8 cellular contexts compared by ENCODE assay signal in genomic region chr17:46942441-46943217, GRCh38. TPM values are rescaled to one million over a fixed set of nuclear protein-coding genes. Genes with fewer than 3 reads are reported as not detected.
DNase-seq lines count a peak whose midpoint lies in the region; ATAC-seq, FAIRE-seq and TF ChIP-seq lines count a peak whose summit lies in the region.

No MANE protein-coding gene starts in this region.

- H3K4me1 ChIP-seq in NT2/D1 (ENCODE audit: insufficient read depth, insufficient read length) (peaks cover 24% of the 10 kb centered on the region), vagina (peaks cover 28% of the 10 kb centered on the region)

- no peak overlapping the region for H3K4me2 ChIP-seq in neural cell (ENCODE audit: low read length)

- H3K4me1 Mint-ChIP-seq in activated T-cell treated with anti-CD3 and anti-CD28 coated beads, Interleukin-2, amount 50 U/mL, for 4 hours (ENCODE audit: low read depth), result peaks cover 19% of the 10 kb centered on the region

- no peak for TF ChIP-seq POLR2A in vagina (IDR thresholded peaks at IDR 0.05)

- H3K9me3 Mint-ChIP-seq in activated T-cell treated with anti-CD3 and anti-CD28 coated beads, Interleukin-2, amount 50 U/mL, for 4 hours, result no peaks in the 10 kb centered on the region

- no peak for FAIRE-seq in D721Med (lab: Jason Lieb, UNC)

- H4K20me1 ChIP-seq in neural cell (ENCODE audit: insufficient read depth), result no peaks in the 10 kb centered on the region

- TF ChIP-seq CTCF in D721Med (IDR thresholded peaks at IDR 0.05; ENCODE audit: insufficient read depth, missing control alignments) (peak; percentile 99), fibroblast of pulmonary artery (IDR thresholded peaks at IDR 0.05; ENCODE audit: low read length, missing control alignments) (peak; percentile 98), neural cell (IDR thresholded peaks at IDR 0.05; ENCODE audit: poor library complexity, severe bottlenecking) (peak; percentile 93), vagina (IDR thresholded peaks at IDR 0.05) (peak; percentile 38 to 56 (median 48))

- no peak for TF ChIP-seq EP300 in neural cell (conservative IDR thresholded peaks at IDR 0.05; ENCODE audit: poor library complexity, severe bottlenecking)

- no peaks in the 10 kb centered on the region for H3K27me3 Mint-ChIP-seq in activated T-cell treated with anti-CD3 and anti-CD28 coated beads, Interleukin-2, amount 50 U/mL, for 4 hours (ENCODE audit: low read depth)

- H3K9me3 ChIP-seq in NT2/D1 (ENCODE audit: insufficient read depth, low read length), result no peaks in the 10 kb centered on the region
- H3K9me3 ChIP-seq in neural cell (ENCODE audit: low read length), result no peaks in the 10 kb centered on the region
- no peaks in the 10 kb centered on the region for H3K9me3 ChIP-seq in vagina

- no peak overlapping the region for H2AFZ ChIP-seq in neural cell (ENCODE audit: low read depth, low read length)

- peak; percentile 92 for DNase-seq in D721Med (ENCODE audit: insufficient read length, low spot score)
- DNase-seq in HuH-7 (ENCODE audit: low spot score), result peak; percentile 63
- DNase-seq in NT2/D1 (ENCODE audit: low read depth, low spot score), result peak; percentile 52
- DNase-seq in activated T-cell treated with anti-CD3 and anti-CD28 coated beads, Interleukin-2, amount 50 U/mL, for 4 hours, result peak; percentile 32
- peak; percentile 87 for DNase-seq in fibroblast of pulmonary artery (ENCODE audit: low read depth)
- no peak for DNase-seq in vagina (ENCODE audit: extremely low spot score in 2 of 2)

- intact Hi-C loops in vagina (cut with DNase I), result no loop called here

- no peaks in the 10 kb centered on the region for H3K9me2 ChIP-seq in neural cell (ENCODE audit: insufficient read depth, low read length)

- peak; percentile 57 to 58 for ATAC-seq in activated T-cell treated with anti-CD3 and anti-CD28 coated beads, Interleukin-2, amount 50 U/mL, for 4 hours
- no peak for ATAC-seq in HG02642 (IDR thresholded peaks at IDR 0.05; ENCODE audit: poor library complexity, unreplicated experiment)

- no peaks in the 10 kb centered on the region for H3F3A ChIP-seq in neural cell (ENCODE audit: insufficient read depth, low read length, poor library complexity, severe bottlenecking)

- peaks cover 15% of the 10 kb centered on the region for H3K36me3 Mint-ChIP-seq in activated T-cell treated with anti-CD3 and anti-CD28 coated beads, Interleukin-2, amount 50 U/mL, for 4 hours (ENCODE audit: insufficient read depth)

- H3K36me3 ChIP-seq in NT2/D1 (ENCODE audit: insufficient read depth, insufficient read length, low read length), result peaks cover 39% of the 10 kb centered on the region
- H3K36me3 ChIP-seq in neural cell (ENCODE audit: insufficient read depth, low read length), result no peaks in the 10 kb centered on the region
- peaks cover 0 to 30% of the 10 kb centered on the region in 2 donors for H3K36me3 ChIP-seq in vagina

- no peak overlapping the region for H3K4me3 ChIP-seq in NT2/D1 (ENCODE audit: insufficient read length, low read depth)
- H3K4me3 ChIP-seq in fibroblast of pulmonary artery (replicated peaks; ENCODE audit: low read depth, low read length), result no peak overlapping the region
- H3K4me3 ChIP-seq in neural cell (ENCODE audit: low read length), result no peak overlapping the region
- no peak overlapping the region for H3K4me3 ChIP-seq in vagina

- H3K79me2 ChIP-seq in neural cell (replicated peaks; ENCODE audit: insufficient read depth, low read length), result no peaks in the 10 kb centered on the region

- no peak overlapping the region for H3K4me3 Mint-ChIP-seq in activated T-cell treated with anti-CD3 and anti-CD28 coated beads, Interleukin-2, amount 50 U/mL, for 4 hours

- peak; percentile 97 for TF ChIP-seq RAD21 in neural cell (conservative IDR thresholded peaks at IDR 0.05)

- H3K27ac ChIP-seq in neural cell (ENCODE audit: low read length) (no peak overlapping the region), vagina (no peak overlapping the region)

- H3K9ac ChIP-seq in NT2/D1 (ENCODE audit: insufficient read length, low read depth), result no peak overlapping the region
- no peak overlapping the region for H3K9ac ChIP-seq in neural cell (ENCODE audit: low read length)

- H3K27me3 ChIP-seq in NT2/D1 (ENCODE audit: insufficient read depth, insufficient read length) (no peaks in the 10 kb centered on the region), neural cell (ENCODE audit: insufficient read depth, low read depth, low read length) (no peaks in the 10 kb centered on the region), vagina (no peaks in the 10 kb centered on the region)

TF ChIP-seq in neural cell, 6 proteins besides CTCF, POLR2A, EP300 and RAD21:
- TF ChIP-seq EZH2 (IDR thresholded peaks at IDR 0.05; ENCODE audit: borderline replicate concordance, insufficient read depth, low read length, poor library complexity, severe bottlenecking) (no peak), SMC3 (conservative IDR thresholded peaks at IDR 0.05; ENCODE audit: poor library complexity) (peak; percentile 97), TAF1 (IDR thresholded peaks at IDR 0.05; ENCODE audit: low read depth) (no peak), POLR2AphosphoS5 (IDR thresholded peaks at IDR 0.05) (no peak), MXI1 (conservative IDR thresholded peaks at IDR 0.05; ENCODE audit: poor library complexity, severe bottlenecking) (no peak)
- TF ChIP-seq, protein P1, sequence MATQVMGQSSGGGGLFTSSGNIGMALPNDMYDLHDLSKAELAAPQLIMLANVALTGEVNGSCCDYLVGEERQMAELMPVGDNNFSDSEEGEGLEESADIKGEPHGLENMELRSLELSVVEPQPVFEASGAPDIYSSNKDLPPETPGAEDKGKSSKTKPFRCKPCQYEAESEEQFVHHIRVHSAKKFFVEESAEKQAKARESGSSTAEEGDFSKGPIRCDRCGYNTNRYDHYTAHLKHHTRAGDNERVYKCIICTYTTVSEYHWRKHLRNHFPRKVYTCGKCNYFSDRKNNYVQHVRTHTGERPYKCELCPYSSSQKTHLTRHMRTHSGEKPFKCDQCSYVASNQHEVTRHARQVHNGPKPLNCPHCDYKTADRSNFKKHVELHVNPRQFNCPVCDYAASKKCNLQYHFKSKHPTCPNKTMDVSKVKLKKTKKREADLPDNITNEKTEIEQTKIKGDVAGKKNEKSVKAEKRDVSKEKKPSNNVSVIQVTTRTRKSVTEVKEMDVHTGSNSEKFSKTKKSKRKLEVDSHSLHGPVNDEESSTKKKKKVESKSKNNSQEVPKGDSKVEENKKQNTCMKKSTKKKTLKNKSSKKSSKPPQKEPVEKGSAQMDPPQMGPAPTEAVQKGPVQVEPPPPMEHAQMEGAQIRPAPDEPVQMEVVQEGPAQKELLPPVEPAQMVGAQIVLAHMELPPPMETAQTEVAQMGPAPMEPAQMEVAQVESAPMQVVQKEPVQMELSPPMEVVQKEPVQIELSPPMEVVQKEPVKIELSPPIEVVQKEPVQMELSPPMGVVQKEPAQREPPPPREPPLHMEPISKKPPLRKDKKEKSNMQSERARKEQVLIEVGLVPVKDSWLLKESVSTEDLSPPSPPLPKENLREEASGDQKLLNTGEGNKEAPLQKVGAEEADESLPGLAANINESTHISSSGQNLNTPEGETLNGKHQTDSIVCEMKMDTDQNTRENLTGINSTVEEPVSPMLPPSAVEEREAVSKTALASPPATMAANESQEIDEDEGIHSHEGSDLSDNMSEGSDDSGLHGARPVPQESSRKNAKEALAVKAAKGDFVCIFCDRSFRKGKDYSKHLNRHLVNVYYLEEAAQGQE (IDR thresholded peaks at IDR 0.05; ENCODE audit: borderline replicate concordance), result no peak

RNA-seq across cellular contexts. Expression of gene GOSR2, which starts 19.7 kb away (rescaled TPM):
- 10 to 100 TPM; 66.1 to 69.7 (median 67.0) TPM for total RNA-seq in activated T-cell treated with anti-CD3 and anti-CD28 coated beads, Interleukin-2, amount 50 U/mL, for 4 hours
- 41.4 and 47.5 TPM in 2 replicates for polyA plus RNA-seq in neural cell
- 66.5 and 70.7 TPM in 2 replicates for polyA minus RNA-seq in neural cell
- total RNA-seq in vagina, result 48.1 TPM

RNA-seq across cellular contexts. Expression of gene RPRML, which starts 36.4 kb away (rescaled TPM):
- total RNA-seq in activated T-cell treated with anti-CD3 and anti-CD28 coated beads, Interleukin-2, amount 50 U/mL, for 4 hours, result not detected
- polyA plus RNA-seq in neural cell, result 4.7 and 9.8 TPM in 2 replicates
- polyA minus RNA-seq in neural cell, result 2.2 and 2.8 TPM in 2 replicates
- 2.0 TPM for total RNA-seq in vagina

Comparison
In these comparisons a context has a peak if more than half of its experiments do, and no peak if none do; other contexts are left out.
1. DNase-seq: peak in D721Med (single experiment), HuH-7 (single experiment), NT2/D1 (single experiment), activated T-cell treated with anti-CD3 and anti-CD28 coated beads, Interleukin-2, amount 50 U/mL, for 4 hours (single experiment) and fibroblast of pulmonary artery (single experiment); none in vagina (0 of 2).
2. CTCF ChIP-seq: peak in every context shown above with its lines; median percentile 99 in D721Med; 98 in fibroblast of pulmonary artery; 93 in neural cell; 48 in vagina.